10 cellular contexts compared by ENCODE assay signal in genomic region chr19:3365093-3365446, GRCh38. TPM values are rescaled to one million over a fixed set of nuclear protein-coding genes. Genes with fewer than 3 reads are reported as not detected.
DNase-seq lines count a peak whose midpoint lies in the region; TF ChIP-seq lines count a peak whose summit lies in the region.
"Had no signal": no experiment of that assay in that cellular context is flagged by ENCODE, and none has a peak within 500 bp of the region (broad histone marks: within the 10 kb centered on the region; RNA-seq: fewer than 3 reads in every experiment).

No MANE protein-coding gene starts in this region.

- H3K9me3 ChIP-seq in WERI-Rb-1 (ENCODE audit: severe bottlenecking), result no peaks in the 10 kb centered on the region
- H3K9me3 ChIP-seq in fibroblast of lung (ENCODE audit: control insufficient read depth, insufficient read depth, low read depth, low read length), result no peaks in the 10 kb centered on the region
- H3K9me3 ChIP-seq in skeletal muscle tissue (ENCODE audit: control insufficient read depth in 3 of 3, low read length in 3 of 3), result no peaks in the 10 kb centered on the region

- H3K4me1 Mint-ChIP-seq in Calu3 (ENCODE audit: low read depth, unreplicated experiment), result peaks cover 30% of the 10 kb centered on the region

- DNase-seq in Calu3, result no peak
- no peak for DNase-seq in WERI-Rb-1
- DNase-seq in fibroblast of lung (ENCODE audit: low read depth in 2 of 2), result no peak
- no peak for DNase-seq in D341Med (ENCODE audit: low spot score)
- no peak for DNase-seq in NCI-H1417 treated with DMSO at 0.1 percent for 48 hours (lab: John Stamatoyannopoulos, UW)
- DNase-seq in DMS 273 (lab: John Stamatoyannopoulos, UW; ENCODE audit: unreplicated experiment), result no peak
- no peak for DNase-seq in NOMO-1 treated with DMSO at 0.1 percent for 48 hours (lab: John Stamatoyannopoulos, UW; ENCODE audit: unreplicated experiment)
- DNase-seq: GF-D8, NCI-H1694 treated with DMSO at 0.1 percent for 48 hours had no signal

- H3K4me2 ChIP-seq in fibroblast of lung (ENCODE audit: extremely low read depth, insufficient read depth, low read length), result no peak overlapping the region

- CTCF ChIA-PET in Calu3 (lab: Charles Lee), result interaction anchor here (0.6 kb wide), 1 partner anchor 64 kb away, joined by 3 read pairs; no protein-coding TSS in a partner anchor

- peak overlapping the region; percentile 95 for H3K27ac ChIP-seq in WERI-Rb-1
- peak overlapping the region; percentile 89 for H3K27ac ChIP-seq in fibroblast of lung (ENCODE audit: insufficient read depth, low read length)
- peak overlapping the region; percentile 99 for H3K27ac ChIP-seq in skeletal muscle tissue (ENCODE audit: low read depth, low read length)

- no peak overlapping the region for H2AFZ ChIP-seq in fibroblast of lung (ENCODE audit: low read length)

- H3K36me3 ChIP-seq in WERI-Rb-1 (no peaks in the 10 kb centered on the region; the same call in 1 of the 2 replicates), fibroblast of lung (ENCODE audit: control insufficient read depth, insufficient read depth, low read length) (no peaks in the 10 kb centered on the region), skeletal muscle tissue (ENCODE audit: control insufficient read depth in 3 of 3, insufficient read depth in 3 of 3, low read length in 3 of 3) (peaks cover 0 to 2% (median 0%) of the 10 kb centered on the region in 3 donors)

- H4K20me1 ChIP-seq in fibroblast of lung (ENCODE audit: control insufficient read depth, extremely low read depth, insufficient read depth, low read length), result no peaks in the 10 kb centered on the region

- H3K4me3 ChIP-seq in WERI-Rb-1 (ENCODE audit: low read depth, low read length) (no peak overlapping the region), fibroblast of lung (replicated peaks in 1 of 4; ENCODE audit: control extremely low read depth in 1 of 4, insufficient read depth in 1 of 4, low read depth in 3 of 4, low read length in 4 of 4) (peak overlapping the region in 1 of 4 experiments; percentile 93), skeletal muscle tissue (ENCODE audit: low read length in 3 of 3) (peak overlapping the region in 1 of 3 donors; percentile 71)

- H3K79me2 ChIP-seq in fibroblast of lung (ENCODE audit: control insufficient read depth, insufficient read depth, low read length), result peaks cover 73% of the 10 kb centered on the region

- intact Hi-C loops in Calu3 (cut with micrococcal nuclease; ENCODE audit: unreplicated experiment), result no loop called here

- no peaks in the 10 kb centered on the region for H3K27me3 ChIP-seq in WERI-Rb-1 (ENCODE audit: insufficient read depth, low read depth, severe bottlenecking)
- H3K27me3 ChIP-seq in fibroblast of lung (ENCODE audit: control insufficient read depth, insufficient read depth, low read length), result no peaks in the 10 kb centered on the region
- no peaks in the 10 kb centered on the region for H3K27me3 ChIP-seq in skeletal muscle tissue (ENCODE audit: control insufficient read depth in 3 of 3, insufficient read depth in 3 of 3, low read length in 3 of 3)

- no peaks in the 10 kb centered on the region for H3K9me3 Mint-ChIP-seq in Calu3 (ENCODE audit: low read depth, unreplicated experiment)

- no peak overlapping the region for H3K9ac ChIP-seq in fibroblast of lung (ENCODE audit: insufficient read depth, low read length)
- peak overlapping the region; percentile 21 to 73 (median 40) for H3K9ac ChIP-seq in skeletal muscle tissue (ENCODE audit: low read depth in 1 of 3, low read length in 3 of 3)

- no TSS peak for BruUV-seq in Calu3 (replicated peaks; lab: Mats Ljungman, UMichigan)

- peak overlapping the region; percentile 14 for H3K4me3 Mint-ChIP-seq in Calu3 (ENCODE audit: low read depth, unreplicated experiment)

- no peak for TF ChIP-seq CTCF in Calu3 (IDR thresholded peaks at IDR 0.05; ENCODE audit: unreplicated experiment)
- no peak for TF ChIP-seq CTCF in WERI-Rb-1 (IDR thresholded peaks at IDR 0.05; ENCODE audit: low read depth, low read length)
- TF ChIP-seq CTCF in fibroblast of lung (conservative IDR thresholded peaks at IDR 0.05 in 1 of 2, IDR thresholded peaks at IDR 0.05 in 1 of 2; ENCODE audit: low read depth in 1 of 2, low read length in 2 of 2), result no peak

- peaks cover 37% of the 10 kb centered on the region for H3K36me3 Mint-ChIP-seq in Calu3 (ENCODE audit: insufficient read depth, unreplicated experiment)

- H3K27me3 Mint-ChIP-seq in Calu3 (ENCODE audit: unreplicated experiment), result no peaks in the 10 kb centered on the region

- peaks cover 26% of the 10 kb centered on the region for H3K4me1 ChIP-seq in fibroblast of lung (ENCODE audit: control insufficient read depth, extremely low read depth, insufficient read depth, low read length)
- peaks cover 51 to 70% (median 59%) of the 10 kb centered on the region in 3 donors for H3K4me1 ChIP-seq in skeletal muscle tissue (ENCODE audit: control insufficient read depth in 3 of 3, insufficient read depth in 3 of 3, low read length in 3 of 3)

- no peak overlapping the region for H3K27ac Mint-ChIP-seq in Calu3 (ENCODE audit: unreplicated experiment)

RNA-seq across cellular contexts. Expression of gene NFIC, which starts 1.3 kb away (rescaled TPM):
- 56.3 and 60.5 TPM in 2 replicates for total RNA-seq in Calu3 (2022)
- total RNA-seq in fibroblast of lung, result 34.9 and 66.4 TPM in 2 replicates
- polyA plus RNA-seq in fibroblast of lung, result 7.9 and 16.6 TPM in 2 replicates
- 89.7 and 117 TPM in 2 replicates for polyA plus RNA-seq in fibroblast of lung (2012)
- 101 and 159 TPM in 2 replicates for polyA minus RNA-seq in fibroblast of lung (ENCODE audit: low replicate concordance)
- total RNA-seq in skeletal muscle tissue, result 8.4 TPM
